Comparison of ENCODE assay signal across 7 cellular contexts in the genomic region with DNA sequence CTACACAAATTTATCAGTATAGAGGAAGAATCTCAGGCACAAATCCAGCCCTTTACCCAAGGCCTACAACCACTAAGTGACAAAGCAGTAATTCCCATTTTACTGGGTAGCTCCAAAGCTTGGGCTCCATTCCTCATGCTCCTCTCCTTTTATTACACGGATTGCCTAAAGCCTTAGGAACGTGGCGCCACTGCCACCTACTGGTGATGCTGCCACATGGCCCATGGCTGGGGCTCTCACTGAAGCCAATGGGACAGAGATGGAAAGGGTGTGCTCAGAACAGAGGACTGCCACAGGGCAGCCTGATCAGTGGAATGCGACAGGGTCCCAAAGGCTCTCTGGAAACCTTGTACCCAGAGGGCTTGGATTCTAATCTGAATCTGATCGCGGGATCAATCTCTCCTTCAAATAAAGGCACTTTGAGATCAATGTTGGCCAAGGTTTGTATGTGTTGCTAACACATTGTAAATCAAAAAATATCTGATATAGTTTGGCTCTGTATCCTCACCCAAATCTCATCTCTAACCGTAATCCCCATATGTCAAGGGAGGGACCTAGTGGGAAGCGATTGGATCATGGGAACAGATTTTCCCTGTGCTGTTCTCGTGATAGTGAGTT. TPM values are rescaled to one million over a fixed set of nuclear protein-coding genes. Genes with fewer than 3 reads are reported as not detected.
DNase-seq lines count a peak whose midpoint lies in the region; ATAC-seq, FAIRE-seq and TF ChIP-seq lines count a peak whose summit lies in the region.

No MANE protein-coding gene starts in this region.

- DNase-seq in GM12891 (ENCODE audit: insufficient read length, low spot score) (peak; percentile 52), NCI-H226 (peak; percentile 32), bronchial epithelial cell (ENCODE audit: low read depth) (peak; percentile 59), kidney (peak; percentile 90)
- peak; percentile 54 to 76 (median 62) for DNase-seq in activated CD4-positive, CD25-positive, alpha-beta regulatory T cell (lab: John Stamatoyannopoulos, UW)
- DNase-seq in stimulated activated CD4-positive, alpha-beta T cell treated with anti-CD3 and anti-CD28 coated beads, Interleukin-1b, Interleukin-23, amount 100 ng/mL, for 4 hours (ENCODE audit: low read depth in 2 of 2) = peak; percentile 77

- no peak overlapping the region for H3K4me3 ChIP-seq in bronchial epithelial cell (ENCODE audit: low read depth, low read length)
- no peak overlapping the region for H3K4me3 ChIP-seq in kidney (ENCODE audit: low read length in 2 of 2)

- no peak overlapping the region for H3K27ac ChIP-seq in kidney (ENCODE audit: low read depth in 2 of 2, low read length in 2 of 2)

- TF ChIP-seq CTCF in bronchial epithelial cell (IDR thresholded peaks at IDR 0.05; ENCODE audit: insufficient read depth, low read length, severe bottlenecking) = peak; percentile 87
- peak; percentile 98 for TF ChIP-seq CTCF in kidney (IDR thresholded peaks at IDR 0.05; ENCODE audit: borderline replicate concordance, extremely low read depth, insufficient read depth)

- no peaks in the 10 kb centered on the region for H3K36me3 ChIP-seq in bronchial epithelial cell (ENCODE audit: control insufficient read depth, insufficient read depth, low read length)
- H3K36me3 ChIP-seq in kidney (ENCODE audit: control insufficient read depth in 1 of 2, insufficient read depth in 2 of 2, low read length in 2 of 2) = no peaks in the 10 kb centered on the region

- H3K4me1 ChIP-seq in kidney (ENCODE audit: control insufficient read depth in 1 of 2, insufficient read depth in 1 of 2, low read depth in 1 of 2, low read length in 2 of 2) = no peaks in the 10 kb centered on the region

- no peak for TF ChIP-seq POLR2A in GM12891 (IDR thresholded peaks at IDR 0.05; ENCODE audit: low read depth, low read length)

- intact Hi-C loops in kidney (cut with DNase I) = loop anchor here (10.0 kb wide), 1 partner anchor 189 kb away; no protein-coding TSS in a partner anchor

- FAIRE-seq in GM12891 (lab: Jason Lieb, UNC) (peak; percentile 87), bronchial epithelial cell (lab: Jason Lieb, UNC) (no peak), kidney (lab: Jason Lieb, UNC) (no peak)

- H3K9me3 ChIP-seq in kidney (ENCODE audit: control insufficient read depth in 1 of 2, low read length in 2 of 2) = no peaks in the 10 kb centered on the region

- H3K9ac ChIP-seq in kidney (ENCODE audit: low read length in 2 of 2) = no peak overlapping the region

- ATAC-seq in HG02973 (IDR thresholded peaks at IDR 0.05; ENCODE audit: unreplicated experiment) = peak; percentile 78

- peaks cover 7% of the 10 kb centered on the region for H3K27me3 ChIP-seq in bronchial epithelial cell (ENCODE audit: control insufficient read depth, insufficient read depth, low read length)

TF ChIP-seq in GM12891, 5 proteins besides CTCF, POLR2A, EP300 and RAD21:
- TF ChIP-seq SPI1 (IDR thresholded peaks at IDR 0.05; ENCODE audit: low read depth, low read length) (no peak), POU2F2 (IDR thresholded peaks at IDR 0.05; ENCODE audit: low read depth, low read length) (no peak), TAF1 (IDR thresholded peaks at IDR 0.05; ENCODE audit: low read depth, low read length) (no peak), PAX5 (IDR thresholded peaks at IDR 0.05; ENCODE audit: insufficient read depth, low read length, severe bottlenecking) (no peak), POLR2AphosphoS5 (IDR thresholded peaks at IDR 0.05; ENCODE audit: low read depth, low read length) (no peak)

RNA-seq across cellular contexts. Expression of a gene that starts 33.5 kb away (rescaled TPM):
- polyA plus RNA-seq in GM12891 (2012; ENCODE audit: low read depth, missing spikeins) = 0.22 TPM
- total RNA-seq in bronchial epithelial cell = not detected in 2 replicates
- not detected for total RNA-seq in kidney
- not detected for polyA plus RNA-seq in kidney (ENCODE audit: insufficient read depth, low read depth, low replicate concordance)

RNA-seq across cellular contexts. Expression of a gene that starts 58.5 kb away (rescaled TPM):
- polyA plus RNA-seq in GM12891 (2012; ENCODE audit: low read depth, missing spikeins) = not detected
- total RNA-seq in bronchial epithelial cell = 4.2 and 5.8 TPM in 2 replicates
- 4.9 TPM for total RNA-seq in kidney
- 5.3 TPM for polyA plus RNA-seq in kidney (ENCODE audit: insufficient read depth, low read depth, low replicate concordance)

Comparison
In these comparisons a context has a peak if more than half of its experiments do, and no peak if none do; other contexts are left out.
1. DNase-seq: peak in every context shown above with its lines; median percentile 90 in kidney; 77 in stimulated activated CD4-positive, alpha-beta T cell treated with anti-CD3 and anti-CD28 coated beads, Interleukin-1b, Interleukin-23, amount 100 ng/mL, for 4 hours; 62 in activated CD4-positive, CD25-positive, alpha-beta regulatory T cell; 59 in bronchial epithelial cell; 52 in GM12891; 32 in NCI-H226.